1 cellular context compared by ENCODE assay signal in genomic region chr12:26271889-26272492, GRCh38.
TF ChIP-seq lines count a peak whose summit lies in the region.

No MANE protein-coding gene starts in this region.

TF ChIP-seq in GM12878, 131 proteins besides CTCF, POLR2A, EP300 and RAD21 (continued from another document and continues in another):
- no peak for TF ChIP-seq PRDM15 (CRISPR knock-in tag; IDR thresholded peaks at IDR 0.05)
- TF ChIP-seq CHD1 (IDR thresholded peaks at IDR 0.05; ENCODE audit: low read depth, low read length), result no peak
- TF ChIP-seq RB1 (IDR thresholded peaks at IDR 0.05; ENCODE audit: borderline replicate concordance), result no peak
- TF ChIP-seq SRF (IDR thresholded peaks at IDR 0.05; ENCODE audit: low read depth in 2 of 2, low read length in 2 of 2), result no peak
- TF ChIP-seq CEBPB (IDR thresholded peaks at IDR 0.05; ENCODE audit: borderline replicate concordance in 1 of 2, low read depth in 2 of 2, low read length in 2 of 2), result no peak
- no peak for TF ChIP-seq CBX3 (IDR thresholded peaks at IDR 0.05; ENCODE audit: borderline replicate concordance, low read depth)
- no peak for TF ChIP-seq WRNIP1 (IDR thresholded peaks at IDR 0.05; ENCODE audit: borderline replicate concordance, low read depth, low read length)
- no peak for TF ChIP-seq EZH2 (IDR thresholded peaks at IDR 0.05; ENCODE audit: borderline replicate concordance, control insufficient read depth, low read depth, low read length)
- 0 out of 2 replicates have a peak, but pooled peaks have one; percentile 43 for TF ChIP-seq ZNF217 (IDR thresholded peaks at IDR 0.05)
- peak; percentile 86 for TF ChIP-seq DPF2 (IDR thresholded peaks at IDR 0.05)
- no peak for TF ChIP-seq HDAC6 (IDR thresholded peaks at IDR 0.05; ENCODE audit: unreplicated experiment)
- no peak for TF ChIP-seq CEBPZ (IDR thresholded peaks at IDR 0.05; ENCODE audit: low read depth, low read length)
- no peak for TF ChIP-seq ZBTB40 (IDR thresholded peaks at IDR 0.05; ENCODE audit: borderline replicate concordance)
- peak; percentile 91 for TF ChIP-seq ZNF687 (IDR thresholded peaks at IDR 0.05)
- no peak for TF ChIP-seq TAF1 (IDR thresholded peaks at IDR 0.05; ENCODE audit: borderline replicate concordance, low read depth, low read length)
- no peak for TF ChIP-seq ATF3 (IDR thresholded peaks at IDR 0.05; ENCODE audit: borderline replicate concordance, extremely low read depth, low read depth, low read length)
- no peak for TF ChIP-seq SUPT20H (IDR thresholded peaks at IDR 0.05; ENCODE audit: borderline replicate concordance, control insufficient read depth, low read depth, low read length)
- no peak for TF ChIP-seq CHD4 (IDR thresholded peaks at IDR 0.05)
- no peak for TF ChIP-seq SP1 (IDR thresholded peaks at IDR 0.05; ENCODE audit: low read depth, low read length)
- no peak for TF ChIP-seq HDGF (IDR thresholded peaks at IDR 0.05)
- no peak for TF ChIP-seq BCLAF1 (IDR thresholded peaks at IDR 0.05)
- TF ChIP-seq YBX1 (IDR thresholded peaks at IDR 0.05), result no peak
- no peak for TF ChIP-seq RFX5 (IDR thresholded peaks at IDR 0.05; ENCODE audit: low read depth, low read length)
- TF ChIP-seq RELA (IDR thresholded peaks at IDR 0.05; ENCODE audit: borderline replicate concordance, partially characterized antibody), result peak; percentile 88
- TF ChIP-seq CHD2 (IDR thresholded peaks at IDR 0.05; ENCODE audit: borderline replicate concordance, low read depth, low read length), result no peak
- TF ChIP-seq HCFC1 (IDR thresholded peaks at IDR 0.05; ENCODE audit: low read length), result no peak
- TF ChIP-seq ELK1 (IDR thresholded peaks at IDR 0.05; ENCODE audit: low read depth, low read length), result no peak
- no peak for TF ChIP-seq IRF4 (IDR thresholded peaks at IDR 0.05; ENCODE audit: low read depth, low read length)
- TF ChIP-seq MEF2B (IDR thresholded peaks at IDR 0.05; ENCODE audit: partially characterized antibody, poor library complexity, severe bottlenecking), result no peak
- TF ChIP-seq E4F1 (IDR thresholded peaks at IDR 0.05; ENCODE audit: borderline replicate concordance, partially characterized antibody), result no peak
- no peak for TF ChIP-seq USF1 (IDR thresholded peaks at IDR 0.05; ENCODE audit: borderline replicate concordance, extremely low read length, insufficient read depth, low read depth, low read length)
- no peak; the same call in 1 of the 2 replicates for TF ChIP-seq RCOR1 (conservative IDR thresholded peaks at IDR 0.05; ENCODE audit: low read depth, low read length)
- no peak for TF ChIP-seq TCF3 (IDR thresholded peaks at IDR 0.05; ENCODE audit: borderline replicate concordance, insufficient read depth, low read depth, low read length)
